Comparison of ENCODE assay signal across 11 cellular contexts in genomic region chr9:14222149-14222835, GRCh38.
A peak's percentile ranks its signal among the peaks of the same experiment; 100 is the strongest.
DNase-seq lines count a peak whose midpoint lies in the region; ATAC-seq, FAIRE-seq and TF ChIP-seq lines count a peak whose summit lies in the region.
"Had no signal": no experiment of that assay in that cellular context is flagged by ENCODE, and none has a peak within 500 bp of the region (broad histone marks: within the 10 kb centered on the region; RNA-seq: fewer than 3 reads in every experiment).

No MANE protein-coding gene starts in this region.

- dilution Hi-C loops in endothelial cell of umbilical vein (cut with MboI; ENCODE audit: extremely low pct_ligation_motif_present, low sequenced_read_pairs), result no loop called here

- TF ChIP-seq RAD21 in Ishikawa (IDR thresholded peaks at IDR 0.05; ENCODE audit: low read depth), result no peak

- H3K27me3 ChIP-seq in SJSA1 (replicated peaks), result no peaks in the 10 kb centered on the region
- H3K27me3 ChIP-seq in endothelial cell of umbilical vein (ENCODE audit: control insufficient read depth in 2 of 2, insufficient read depth in 2 of 2, low read length in 2 of 2), result no peaks in the 10 kb centered on the region
- no peaks in the 10 kb centered on the region for H3K27me3 ChIP-seq in sigmoid colon

- H3K4me1 ChIP-seq in SJSA1 (replicated peaks) (peaks cover 14% of the 10 kb centered on the region), endothelial cell of umbilical vein (ENCODE audit: control insufficient read depth, extremely low read depth, insufficient read depth, low read length) (peaks cover 46% of the 10 kb centered on the region), sigmoid colon (peaks cover 0 to 47% (median 44%) of the 10 kb centered on the region in 4 donors)

- H3K4me3 ChIP-seq in SJSA1, result no peak overlapping the region
- H3K4me3 ChIP-seq in endothelial cell of umbilical vein (replicated peaks in 1 of 3; ENCODE audit: insufficient read depth in 1 of 3, low read depth in 1 of 3, low read length in 3 of 3), result no peak overlapping the region
- H3K4me3 ChIP-seq in sigmoid colon, result no peak overlapping the region
- H3K4me3 ChIP-seq: HAP-1 had no signal

- H3K9me3 ChIP-seq in SJSA1 (replicated peaks) (no peaks in the 10 kb centered on the region), endothelial cell of umbilical vein (replicated peaks; ENCODE audit: control insufficient read depth, insufficient read depth, low read length) (no peaks in the 10 kb centered on the region), sigmoid colon (no peaks in the 10 kb centered on the region)
- H3K9me3 ChIP-seq: HAP-1 had no signal

- TF ChIP-seq CTCF in endothelial cell of umbilical vein (IDR thresholded peaks at IDR 0.05; ENCODE audit: extremely low read depth in 1 of 2, insufficient read depth in 1 of 2, low read depth in 1 of 2, low read length in 2 of 2) (no peak), sigmoid colon (IDR thresholded peaks at IDR 0.05) (no peak)

- peak overlapping the region; percentile 51 for H3K9ac ChIP-seq in endothelial cell of umbilical vein (replicated peaks; ENCODE audit: extremely low read depth, insufficient read depth, low read length)

- CTCF ChIA-PET in endothelial cell of umbilical vein (lab: Charles Lee), result interaction anchor here (0.9 to 2.1 kb wide), 13 partner anchors 8 to 49 kb away, joined by 3 to 10 read pairs (median 3); no protein-coding TSS in a partner anchor

- H3K27ac ChIP-seq in SJSA1 (peak overlapping the region; percentile 64), endothelial cell of umbilical vein (ENCODE audit: insufficient read depth, low read depth, low read length) (peak overlapping the region; percentile 86), sigmoid colon (peak overlapping the region; percentile 42 to 66 (median 58))

- 86 to 88% methylated on average over 1 of the region's 1 CpG for WGBS in sigmoid colon, 2 donors

- peak overlapping the region; percentile 38 for H3K4me2 ChIP-seq in endothelial cell of umbilical vein (ENCODE audit: insufficient read depth, low read length)

- FAIRE-seq in endothelial cell of umbilical vein (lab: Jason Lieb, UNC), result peak; percentile 31

- no peak; the same call in 1 of the 2 replicates for TF ChIP-seq EP300 in Ishikawa (IDR thresholded peaks at IDR 0.05; ENCODE audit: borderline replicate concordance)
- no peak for TF ChIP-seq EP300 in sigmoid colon (IDR thresholded peaks at IDR 0.05)

- H3K79me2 ChIP-seq in endothelial cell of umbilical vein (ENCODE audit: control insufficient read depth, insufficient read depth, low read length), result peaks cover 68% of the 10 kb centered on the region

- no peak for TF ChIP-seq POLR2A in endothelial cell of umbilical vein (IDR thresholded peaks at IDR 0.05; ENCODE audit: low read depth, low read length)
- TF ChIP-seq POLR2A in sigmoid colon (IDR thresholded peaks at IDR 0.05), result no peak

- H4K20me1 ChIP-seq in endothelial cell of umbilical vein (replicated peaks; ENCODE audit: control insufficient read depth, extremely low read depth, insufficient read depth, low read length), result no peaks in the 10 kb centered on the region

- no peaks in the 10 kb centered on the region for H3K9me1 ChIP-seq in endothelial cell of umbilical vein (replicated peaks; ENCODE audit: control insufficient read depth, extremely low read depth, insufficient read depth, low read length)

- H3K36me3 ChIP-seq in SJSA1, result no peaks in the 10 kb centered on the region
- H3K36me3 ChIP-seq in endothelial cell of umbilical vein (ENCODE audit: control insufficient read depth in 2 of 2, extremely low read depth in 1 of 2, insufficient read depth in 2 of 2, low read length in 2 of 2), result peaks cover 0 to 2% of the 10 kb centered on the region in 2 experiments
- no peaks in the 10 kb centered on the region for H3K36me3 ChIP-seq in sigmoid colon
- H3K36me3 ChIP-seq: HAP-1 had no signal

- POLR2A ChIA-PET in endothelial cell of umbilical vein (lab: Charles Lee), result interaction anchor here (0.9 to 1.1 kb wide), 2 partner anchors 31 to 90 kb away, joined by 3 read pairs; no protein-coding TSS in a partner anchor

- no peak for ATAC-seq in GM18870 (IDR thresholded peaks at IDR 0.05; ENCODE audit: unreplicated experiment)
- ATAC-seq: stimulated activated effector memory CD8-positive, alpha-beta T cell treated with anti-CD3 and anti-CD28 coated beads, Interleukin-12 subunit alpha, Interleukin-12 subunit beta, amount 100 ng/mL, for 72 hours had no signal

- H2AFZ ChIP-seq in endothelial cell of umbilical vein (ENCODE audit: low read depth, low read length), result no peak overlapping the region

- intact Hi-C loops in endothelial cell of umbilical vein (cut with micrococcal nuclease), result no loop called here
- intact Hi-C loops in sigmoid colon (cut with DNase I), result no loop called here

- DNase-seq in SJSA1 (ENCODE audit: low read depth in 1 of 2, low spot score in 2 of 2) (no peak), endothelial cell of umbilical vein (ENCODE audit: low read depth, low spot score) (no peak), sigmoid colon (no peak), NCI-H1105 (lab: John Stamatoyannopoulos, UW) (no peak), activated gamma-delta T cell treated with Interleukin-2 at 50 U/mL for 16 hours (no peak)
- DNase-seq: head of caudate nucleus, NCI-H1417 treated with DMSO at 0.1 percent for 48 hours had no signal

- no TSS peak for BruUV-seq in endothelial cell of umbilical vein (replicated peaks; lab: Mats Ljungman, UMichigan)

TF ChIP-seq in Ishikawa, 13 proteins besides CTCF, POLR2A, EP300 and RAD21:
- TF ChIP-seq TAF1 (IDR thresholded peaks at IDR 0.05; ENCODE audit: low read depth) (no peak), ZBTB7A (IDR thresholded peaks at IDR 0.05; ENCODE audit: low read depth) (no peak), TEAD4 (IDR thresholded peaks at IDR 0.05) (peak; percentile 65), MAX (IDR thresholded peaks at IDR 0.05) (no peak), TCF12 (IDR thresholded peaks at IDR 0.05; ENCODE audit: low read depth) (no peak), YY1 (IDR thresholded peaks at IDR 0.05; ENCODE audit: low read depth) (peak; percentile 67; the same call in 1 of the 2 replicates), CEBPB (IDR thresholded peaks at IDR 0.05) (peak; percentile 55), FOXM1 (IDR thresholded peaks at IDR 0.05; ENCODE audit: borderline replicate concordance, low read depth) (0 out of 2 replicates have a peak, but pooled peaks have one; percentile 43)

TF ChIP-seq in endothelial cell of umbilical vein, 7 proteins besides CTCF, POLR2A, EP300 and RAD21:
- TF ChIP-seq EZH2 (IDR thresholded peaks at IDR 0.05; ENCODE audit: borderline replicate concordance, low read depth, low read length, severe bottlenecking) (no peak), POLR2AphosphoS5 (IDR thresholded peaks at IDR 0.05; ENCODE audit: insufficient read depth, low read depth, low read length) (no peak), GATA2 (IDR thresholded peaks at IDR 0.05; ENCODE audit: insufficient read depth, insufficient read length, low read depth, low read length) (no peak), FOS (IDR thresholded peaks at IDR 0.05; ENCODE audit: borderline replicate concordance, insufficient read depth, low read length) (no peak)
TF ChIP-seq in endothelial cell of umbilical vein: peak in this region for 0.
